In genomic region chr12:114812858-114813761, GRCh38 we compare ENCODE assay signal across 12 cellular contexts.
DNase-seq lines count a peak whose midpoint lies in the region; ATAC-seq and TF ChIP-seq lines count a peak whose summit lies in the region.
"Had no signal": no experiment of that assay in that cellular context is flagged by ENCODE, and none has a peak within 500 bp of the region (broad histone marks: within the 10 kb centered on the region; RNA-seq: fewer than 3 reads in every experiment).

No MANE protein-coding gene starts in this region.

- H3K9me3 ChIP-seq in vagina, result no peaks in the 10 kb centered on the region

- no peaks in the 10 kb centered on the region for H3K36me3 Mint-ChIP-seq in activated CD8-positive, alpha-beta memory T cell treated with anti-CD3 and anti-CD28 coated beads, Interleukin-2, amount 10 ng/mL, durations not matched to agents 7 days and 5 days

- H3K27ac ChIP-seq in vagina, result peak overlapping the region; percentile 61

- H3K27me3 ChIP-seq in vagina, result no peaks in the 10 kb centered on the region

- no peak for ATAC-seq in activated CD8-positive, alpha-beta memory T cell treated with anti-CD3 and anti-CD28 coated beads, Interleukin-2, amount 10 ng/mL, durations not matched to agents 7 days and 5 days
- ATAC-seq in GM18909 (IDR thresholded peaks at IDR 0.05; ENCODE audit: poor library complexity, unreplicated experiment), result no peak
- no peak for ATAC-seq in GM21529 (IDR thresholded peaks at IDR 0.05; ENCODE audit: unreplicated experiment)
- ATAC-seq: stimulated activated naive CD8-positive, alpha-beta T cell treated with anti-CD3 and anti-CD28 coated beads, Interleukin-15, Interleukin-2, amounts not matched to agents 100 U/mL and 50 U/mL, for 24 hours had no signal

- DNase-seq in SIG-M5 treated with dmso at 0.1 percent for 504 hours (lab: John Stamatoyannopoulos, UW; ENCODE audit: unreplicated experiment) (peak; percentile 10), SIG-M5 (lab: John Stamatoyannopoulos, UW) (no peak), amniotic epithelial cell (ENCODE audit: low read depth) (peak; percentile 84), medulla oblongata (ENCODE audit: extremely low spot score) (peak; percentile 17), vagina (ENCODE audit: extremely low spot score in 2 of 2) (no peak)
- no peak for DNase-seq in activated CD8-positive, alpha-beta memory T cell treated with anti-CD3 and anti-CD28 coated beads, Interleukin-2, amount 10 ng/mL, durations not matched to agents 7 days and 5 days
- DNase-seq: activated CD8-positive, alpha-beta memory T cell treated with anti-CD3 and anti-CD28 coated beads, Interleukin-2, amount 50 U/mL, for 4 hours; RPMI8226; stimulated activated naive CD8-positive, alpha-beta T cell treated with anti-CD3 and anti-CD28 coated beads, Interleukin-15, Interleukin-2, amounts not matched to agents 100 U/mL and 50 U/mL, for 24 hours had no signal

- CTCF ChIA-PET in activated CD8-positive, alpha-beta memory T cell treated with anti-CD3 and anti-CD28 coated beads, Interleukin-2, amount 10 ng/mL, durations not matched to agents 7 days and 5 days (lab: Charles Lee), result no interaction called here

- TF ChIP-seq CTCF in vagina (IDR thresholded peaks at IDR 0.05), result no peak

- no peaks in the 10 kb centered on the region for H3K36me3 ChIP-seq in vagina

- H3K9me3 Mint-ChIP-seq in activated CD8-positive, alpha-beta memory T cell treated with anti-CD3 and anti-CD28 coated beads, Interleukin-2, amount 10 ng/mL, durations not matched to agents 7 days and 5 days (ENCODE audit: low read depth), result peaks cover 6% of the 10 kb centered on the region

- no peak overlapping the region for H3K4me3 Mint-ChIP-seq in activated CD8-positive, alpha-beta memory T cell treated with anti-CD3 and anti-CD28 coated beads, Interleukin-2, amount 10 ng/mL, durations not matched to agents 7 days and 5 days
- H3K4me3 Mint-ChIP-seq: B cell had no signal

- no peaks in the 10 kb centered on the region for H3K4me1 Mint-ChIP-seq in activated CD8-positive, alpha-beta memory T cell treated with anti-CD3 and anti-CD28 coated beads, Interleukin-2, amount 10 ng/mL, durations not matched to agents 7 days and 5 days
- H3K4me1 Mint-ChIP-seq: B cell had no signal

- intact Hi-C loops in vagina (cut with DNase I), result no loop called here

- no peaks in the 10 kb centered on the region for H3K4me1 ChIP-seq in vagina

- TF ChIP-seq POLR2A in vagina (IDR thresholded peaks at IDR 0.05), result no peak

- H3K27me3 Mint-ChIP-seq in activated CD8-positive, alpha-beta memory T cell treated with anti-CD3 and anti-CD28 coated beads, Interleukin-2, amount 10 ng/mL, durations not matched to agents 7 days and 5 days, result no peaks in the 10 kb centered on the region

- no peak overlapping the region for H3K27ac Mint-ChIP-seq in activated CD8-positive, alpha-beta memory T cell treated with anti-CD3 and anti-CD28 coated beads, Interleukin-2, amount 10 ng/mL, durations not matched to agents 7 days and 5 days
- H3K27ac Mint-ChIP-seq: B cell had no signal

- H3K4me3 ChIP-seq in vagina, result peak overlapping the region in 1 of 2 donors; percentile 10

Comparison
In these comparisons a context has a peak if more than half of its experiments do, and no peak if none do; other contexts are left out.
1. DNase-seq: peak in SIG-M5 treated with dmso at 0.1 percent for 504 hours (single experiment), amniotic epithelial cell (single experiment) and medulla oblongata (single experiment); none in SIG-M5 (single experiment), vagina (0 of 2) and activated CD8-positive, alpha-beta memory T cell treated with anti-CD3 and anti-CD28 coated beads, Interleukin-2, amount 10 ng/mL, durations not matched to agents 7 days and 5 days (single experiment).